ENCODE assay signal across 9 cellular contexts in the genomic region with DNA sequence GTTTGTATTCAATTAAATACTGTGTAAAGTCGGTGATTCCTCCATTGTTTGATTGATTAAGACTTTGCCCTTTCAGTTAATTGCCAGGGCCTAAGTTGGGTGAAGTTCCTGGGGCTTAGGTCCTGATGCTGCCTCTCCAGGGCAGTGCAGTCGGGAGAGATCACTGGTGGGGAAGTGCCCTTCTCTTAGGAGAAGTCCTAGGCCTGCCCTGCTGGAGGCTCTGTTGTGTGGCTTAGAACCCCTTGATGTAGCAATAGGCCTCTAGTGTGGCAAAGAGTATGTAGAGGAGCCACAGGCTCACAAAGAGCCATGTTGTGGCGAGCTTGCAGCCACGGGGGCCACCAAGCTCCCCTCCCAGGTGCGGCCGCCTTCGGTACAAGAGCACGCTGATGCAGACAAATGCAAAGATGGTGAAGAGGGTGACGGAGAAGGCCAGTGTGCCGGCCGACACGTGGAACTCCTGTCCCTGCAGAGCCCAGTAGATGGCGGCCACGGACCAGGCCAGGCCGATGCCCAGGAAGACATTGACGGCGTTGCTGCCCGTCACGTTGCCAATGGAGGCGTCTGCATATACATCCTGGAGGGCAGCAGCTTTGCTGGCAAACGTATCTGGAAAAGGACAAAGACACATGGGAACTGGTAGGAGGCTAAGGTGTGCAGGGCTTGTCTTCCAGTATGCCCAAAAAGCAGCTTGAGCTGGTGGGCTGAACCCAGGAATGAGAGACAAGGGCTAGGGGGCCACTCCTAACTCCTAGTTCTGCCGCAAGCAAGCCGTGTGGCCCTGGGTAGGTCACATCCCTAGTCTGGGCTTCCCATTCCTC.
A peak's percentile ranks its signal among the peaks of the same experiment; 100 is the strongest.
DNase-seq lines count a peak whose midpoint lies in the region; ATAC-seq, FAIRE-seq and TF ChIP-seq lines count a peak whose summit lies in the region.
"Had no signal": no experiment of that assay in that cellular context is flagged by ENCODE, and none has a peak within 500 bp of the region (broad histone marks: within the 10 kb centered on the region; RNA-seq: fewer than 3 reads in every experiment).

No MANE protein-coding gene starts in this region.

- no TSS peak for BruUV-seq in A673 (replicated peaks; lab: Mats Ljungman, UMichigan)

- no peaks in the 10 kb centered on the region for H3K4me1 ChIP-seq in A673 (ENCODE audit: insufficient read depth, low read length, poor library complexity, severe bottlenecking)

- intact Hi-C loops in A673 (cut with micrococcal nuclease; ENCODE audit: unreplicated experiment), result no loop called here

- no peak overlapping the region for H3K27ac ChIP-seq in A673 (ENCODE audit: low read depth, low read length, poor library complexity, severe bottlenecking)

- H3K4me3 ChIP-seq in A673 (ENCODE audit: low read depth, low read length, poor library complexity, severe bottlenecking), result no peak overlapping the region
- H3K4me3 ChIP-seq in astrocyte of the spinal cord (ENCODE audit: low read depth, low read length), result no peak overlapping the region

- TF ChIP-seq CTCF in A673 (conservative IDR thresholded peaks at IDR 0.05; ENCODE audit: low read depth, low read length) (peak; percentile 77), astrocyte of the spinal cord (IDR thresholded peaks at IDR 0.05; ENCODE audit: low read depth, low read length) (peak; percentile 76)

- no peak for FAIRE-seq in GM19239 (lab: Jason Lieb, UNC)
- FAIRE-seq: colon had no signal

- no peaks in the 10 kb centered on the region for H3K9me3 ChIP-seq in A673 (ENCODE audit: low read depth, low read length, poor library complexity, severe bottlenecking)

- POLR2A ChIA-PET in A673 (lab: Charles Lee; ENCODE audit: low non-redundant PET), result no interaction called here

- DNase-seq in A673 (ENCODE audit: low spot score) (peak; percentile 71), GM19239 (ENCODE audit: insufficient read length, low spot score) (peak; percentile 13), NCI-H446 (lab: John Stamatoyannopoulos, UW) (peak; percentile 10 to 47), astrocyte of the spinal cord (ENCODE audit: low read depth, low spot score) (peak; percentile 40), iPS DF 4.7 (ENCODE audit: extremely low read depth, low spot score) (peak; percentile 44)
- peak; percentile 34 for DNase-seq in stimulated activated CD8-positive, alpha-beta memory T cell treated with anti-CD3 and anti-CD28 coated beads, Interleukin-4, amount 100 ng/mL, for 48 hours
- no peak for DNase-seq in effector CD8-positive, alpha-beta T cell (lab: John Stamatoyannopoulos, UW)

- H3K36me3 ChIP-seq in A673 (ENCODE audit: insufficient read depth, low read length, poor library complexity, severe bottlenecking), result no peaks in the 10 kb centered on the region

- no peak for ATAC-seq in HG02870 (IDR thresholded peaks at IDR 0.05; ENCODE audit: unreplicated experiment)

- CTCF ChIA-PET in A673 (lab: Charles Lee), result interaction anchor here (0.6 kb wide), 1 partner anchor 27 kb away, joined by 3 read pairs; no protein-coding TSS in a partner anchor

- in situ Hi-C loops in astrocyte of the spinal cord (cut with HindIII; ENCODE audit: low sequenced_read_pairs), result no loop called here

- H3K27me3 ChIP-seq in A673 (replicated peaks; ENCODE audit: insufficient read depth, low read depth, low read length, poor library complexity), result peaks cover 43% of the 10 kb centered on the region
